Comparison of ENCODE assay signal across 8 cellular contexts in genomic region chr11:65616575-65617001, GRCh38. TPM values are rescaled to one million over a fixed set of nuclear protein-coding genes. Genes with fewer than 3 reads are reported as not detected.
A peak's percentile ranks its signal among the peaks of the same experiment; 100 is the strongest.
DNase-seq lines count a peak whose midpoint lies in the region; ATAC-seq and TF ChIP-seq lines count a peak whose summit lies in the region.

No MANE protein-coding gene starts in this region.

- H3K4me1 ChIP-seq in fibroblast of lung (ENCODE audit: control insufficient read depth, extremely low read depth, insufficient read depth, low read length) (peaks cover 22% of the 10 kb centered on the region), rectal smooth muscle tissue (ENCODE audit: control insufficient read depth, insufficient read depth, low read length) (peaks cover 15% of the 10 kb centered on the region)

- H3K4me3 ChIP-seq in GM08714 (ENCODE audit: low read length) = peak overlapping the region; percentile 76
- H3K4me3 ChIP-seq in SU-DHL-6 (ENCODE audit: insufficient read depth, low read length, poor library complexity, severe bottlenecking) = peak overlapping the region; percentile 86
- peak overlapping the region; percentile 74 to 82 (median 80) for H3K4me3 ChIP-seq in fibroblast of lung (replicated peaks in 1 of 4; ENCODE audit: control extremely low read depth in 1 of 4, insufficient read depth in 1 of 4, low read depth in 3 of 4, low read length in 4 of 4)
- peak overlapping the region; percentile 71 for H3K4me3 ChIP-seq in rectal smooth muscle tissue (ENCODE audit: low read length)

- H3K36me3 ChIP-seq in SU-DHL-6 (ENCODE audit: low read length) (no peaks in the 10 kb centered on the region), fibroblast of lung (ENCODE audit: control insufficient read depth, insufficient read depth, low read length) (peaks cover 34% of the 10 kb centered on the region), rectal smooth muscle tissue (ENCODE audit: control insufficient read depth, insufficient read depth, low read length) (peaks cover 39% of the 10 kb centered on the region)

- H3K27ac ChIP-seq in SU-DHL-6 (ENCODE audit: low read depth, low read length) = peak overlapping the region; percentile 16; the same call in 1 of the 2 replicates
- H3K27ac ChIP-seq in fibroblast of lung (ENCODE audit: insufficient read depth, low read length) = peak overlapping the region; percentile 68
- H3K27ac ChIP-seq in rectal smooth muscle tissue (ENCODE audit: low read depth, low read length) = peak overlapping the region; percentile 92

- H3K27me3 ChIP-seq in SU-DHL-6 (ENCODE audit: low read length) (no peaks in the 10 kb centered on the region), fibroblast of lung (ENCODE audit: control insufficient read depth, insufficient read depth, low read length) (no peaks in the 10 kb centered on the region), rectal smooth muscle tissue (ENCODE audit: control insufficient read depth, insufficient read depth, low read length) (no peaks in the 10 kb centered on the region)

- H4K20me1 ChIP-seq in SU-DHL-6 (ENCODE audit: low read depth, low read length) (no peaks in the 10 kb centered on the region; the same call in 1 of the 2 replicates), fibroblast of lung (ENCODE audit: control insufficient read depth, extremely low read depth, insufficient read depth, low read length) (no peaks in the 10 kb centered on the region)

- DNase-seq in fibroblast of lung (ENCODE audit: low read depth in 2 of 2) (no peak), NCI-H187 treated with DMSO at 0.1 percent for 48 hours (lab: John Stamatoyannopoulos, UW) (no peak), omental fat pad (ENCODE audit: low spot score) (no peak)
- no peak for DNase-seq in activated effector memory CD4-positive, alpha-beta T cell treated with Interleukin-2 at 50 U/mL for 16 hours

- H3K79me2 ChIP-seq in SU-DHL-6 (ENCODE audit: insufficient read depth, low read length) = peaks cover 35% of the 10 kb centered on the region
- H3K79me2 ChIP-seq in fibroblast of lung (ENCODE audit: control insufficient read depth, insufficient read depth, low read length) = peaks cover 46% of the 10 kb centered on the region

- H3F3A ChIP-seq in SU-DHL-6 (ENCODE audit: insufficient read depth) = no peaks in the 10 kb centered on the region

- H3K9me2 ChIP-seq in SU-DHL-6 (replicated peaks; ENCODE audit: insufficient read depth, low read length) = no peaks in the 10 kb centered on the region

- H2AFZ ChIP-seq in SU-DHL-6 (ENCODE audit: low read depth, low read length, severe bottlenecking) (no peak overlapping the region), fibroblast of lung (ENCODE audit: low read length) (no peak overlapping the region)

- peak overlapping the region; percentile 91 for H3K4me2 ChIP-seq in SU-DHL-6 (ENCODE audit: low read depth, low read length, poor library complexity, severe bottlenecking)
- H3K4me2 ChIP-seq in fibroblast of lung (ENCODE audit: extremely low read depth, insufficient read depth, low read length) = peak overlapping the region; percentile 97

- H3K9me3 ChIP-seq in SU-DHL-6 (ENCODE audit: insufficient read depth, low read length) (no peaks in the 10 kb centered on the region), fibroblast of lung (ENCODE audit: control insufficient read depth, insufficient read depth, low read depth, low read length) (no peaks in the 10 kb centered on the region)

- ATAC-seq in GM21360 (IDR thresholded peaks at IDR 0.05; ENCODE audit: unreplicated experiment) = no peak
- ATAC-seq in omental fat pad (ENCODE audit: low FRiP score) = no peak

- peak overlapping the region; percentile 92 for H3K9ac ChIP-seq in SU-DHL-6 (ENCODE audit: low read length)
- peak overlapping the region; percentile 92 for H3K9ac ChIP-seq in fibroblast of lung (ENCODE audit: insufficient read depth, low read length)
- H3K9ac ChIP-seq in rectal smooth muscle tissue (ENCODE audit: low read length) = peak overlapping the region; percentile 40

- no peak for TF ChIP-seq CTCF in SU-DHL-6 (IDR thresholded peaks at IDR 0.05; ENCODE audit: insufficient read depth, low read length, poor library complexity, severe bottlenecking)
- no peak for TF ChIP-seq CTCF in fibroblast of lung (conservative IDR thresholded peaks at IDR 0.05 in 1 of 2, IDR thresholded peaks at IDR 0.05 in 1 of 2; ENCODE audit: low read depth in 1 of 2, low read length in 2 of 2)
- TF ChIP-seq CTCF in omental fat pad (IDR thresholded peaks at IDR 0.05) = no peak

RNA-seq across cellular contexts. Expression of gene PCNX3, which starts 1.0 kb away (rescaled TPM):
- 11.0 and 14.7 TPM in 2 replicates for total RNA-seq in fibroblast of lung
- 8.0 and 14.5 TPM in 2 replicates for polyA plus RNA-seq in fibroblast of lung
- polyA plus RNA-seq in fibroblast of lung (2012) = 16.1 and 25.3 TPM in 2 replicates
- 80.6 and 89.1 TPM in 2 replicates for polyA minus RNA-seq in fibroblast of lung (ENCODE audit: low replicate concordance)
- 10 to 100 TPM; 15.8 to 25.1 (median 20.7) TPM for total RNA-seq in omental fat pad

RNA-seq across cellular contexts. Expression of gene MAP3K11, which starts 2.6 kb away (rescaled TPM):
- total RNA-seq in fibroblast of lung (16.7 and 19.3 TPM in 2 replicates), omental fat pad (10 to 100 TPM; 29.6 to 69.5 (median 44.8) TPM)
- 10.6 and 14.7 TPM in 2 replicates for polyA plus RNA-seq in fibroblast of lung
- polyA plus RNA-seq in fibroblast of lung (2012) = 20.2 and 31.5 TPM in 2 replicates
- 45.3 and 49.2 TPM in 2 replicates for polyA minus RNA-seq in fibroblast of lung (ENCODE audit: low replicate concordance)

RNA-seq across cellular contexts. Expression of gene KCNK7, which starts 21.0 kb away (rescaled TPM):
- total RNA-seq in fibroblast of lung = under 0.01 TPM in 1 of 2 replicates, not detected in the other
- polyA plus RNA-seq in fibroblast of lung = not detected in 2 replicates
- 0.10 TPM in 1 of 2 replicates, not detected in the other for polyA plus RNA-seq in fibroblast of lung (2012)
- not detected in 2 replicates for polyA minus RNA-seq in fibroblast of lung (ENCODE audit: low replicate concordance)
- total RNA-seq in omental fat pad = 1 to 10 TPM in 3 of 4 donors, not detected in 1; 1.1 to 1.7 (median 1.5) TPM

RNA-seq across cellular contexts. Expression of gene SIPA1, which starts 21.3 kb away (rescaled TPM):
- total RNA-seq in fibroblast of lung (13.6 and 32.5 TPM in 2 replicates), omental fat pad (10 to 100 TPM; 19.3 to 60.5 (median 33.3) TPM)
- 7.8 and 15.4 TPM in 2 replicates for polyA plus RNA-seq in fibroblast of lung
- polyA plus RNA-seq in fibroblast of lung (2012) = 26.1 and 51.6 TPM in 2 replicates
- 62.6 and 96.0 TPM in 2 replicates for polyA minus RNA-seq in fibroblast of lung (ENCODE audit: low replicate concordance)

RNA-seq across cellular contexts. Expression of gene EHBP1L1, which starts 40.7 kb away (rescaled TPM):
- total RNA-seq in fibroblast of lung (46.5 and 53.5 TPM in 2 replicates), omental fat pad (100 to 1,000 TPM in 1 of 4 donors, 10 to 100 TPM in 3; 21.2 to 125 (median 65.6) TPM)
- polyA plus RNA-seq in fibroblast of lung = 12.4 and 12.8 TPM in 2 replicates
- 33.0 and 39.0 TPM in 2 replicates for polyA plus RNA-seq in fibroblast of lung (2012)
- polyA minus RNA-seq in fibroblast of lung (ENCODE audit: low replicate concordance) = 23.5 and 35.6 TPM in 2 replicates

Comparison
In these comparisons a context has a peak if more than half of its experiments do, and no peak if none do; other contexts are left out.
1. H3K27ac ChIP-seq: peak in every context shown above with its lines; median percentile 92 in rectal smooth muscle tissue; 68 in fibroblast of lung; 16 in SU-DHL-6.
2. H3K9ac ChIP-seq: peak in every context shown above with its lines; median percentile 92 in SU-DHL-6; 92 in fibroblast of lung; 40 in rectal smooth muscle tissue.